Comparison of ENCODE assay signal across 11 cellular contexts in the genomic region with DNA sequence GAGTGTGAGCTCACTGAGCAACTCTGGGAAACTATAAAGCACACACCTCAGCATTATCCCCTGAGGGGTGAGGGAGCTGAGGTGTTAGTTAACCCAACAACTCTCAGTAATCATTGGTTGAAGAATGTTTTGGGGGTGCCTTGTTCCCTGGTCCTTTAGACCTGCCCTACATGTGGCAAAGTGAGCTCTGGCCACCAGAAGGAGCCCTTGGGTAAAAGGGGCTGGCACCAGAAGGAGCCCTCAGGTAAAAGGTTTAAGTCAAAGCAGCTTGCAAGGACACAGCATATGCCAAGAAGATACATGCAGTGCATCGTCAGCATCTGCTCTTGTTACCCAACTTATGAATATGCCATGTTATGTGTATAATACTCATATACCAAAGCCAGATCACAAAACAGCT.
A peak's percentile ranks its signal among the peaks of the same experiment; 100 is the strongest.
DNase-seq lines count a peak whose midpoint lies in the region; ATAC-seq and TF ChIP-seq lines count a peak whose summit lies in the region.
"Had no signal": no experiment of that assay in that cellular context is flagged by ENCODE, and none has a peak within 500 bp of the region (broad histone marks: within the 10 kb centered on the region; RNA-seq: fewer than 3 reads in every experiment).

No MANE protein-coding gene starts in this region.

- POLR2A ChIA-PET in AG04450 (lab: Yijun Ruan, JAX) (no interaction called here), Panc1 (lab: Charles Lee) (no interaction called here)

- H3K36me3 ChIP-seq in Panc1 (ENCODE audit: control insufficient read depth, insufficient read depth, low read length) = no peaks in the 10 kb centered on the region
- H3K36me3 ChIP-seq: ascending aorta, tibial artery had no signal

- H3K27me3 ChIP-seq in AG04450 (ENCODE audit: control insufficient read depth, insufficient read depth, low read length) (no peaks in the 10 kb centered on the region), Panc1 (ENCODE audit: control insufficient read depth, insufficient read depth, low read length) (no peaks in the 10 kb centered on the region)
- H3K27me3 ChIP-seq: ascending aorta, tibial artery had no signal

- H3K4me3 ChIP-seq in AG04450 (ENCODE audit: low read depth, low read length) (no peak overlapping the region), Panc1 (ENCODE audit: low read depth in 2 of 2, low read length in 2 of 2) (no peak overlapping the region)
- H3K4me3 ChIP-seq: ascending aorta, tibial artery had no signal

- in situ Hi-C loops in Panc1 (cut with HindIII; ENCODE audit: low pct_unique_long_range_greater_than_20kb, low sequenced_read_pairs) = no loop called here

- no peak for DNase-seq in AG04450 (ENCODE audit: low read depth, low spot score)
- no peak for DNase-seq in Panc1 (ENCODE audit: low read depth, low spot score)
- DNase-seq in iPS-NIHi7 (ENCODE audit: extremely low spot score) = peak; percentile 58
- DNase-seq in stimulated activated CD4-positive, alpha-beta T cell treated with anti-CD3 and anti-CD28 coated beads, Interleukin-12 subunit alpha, Interleukin-12 subunit beta, amount 100 ng/mL, for 4 hours = no peak
- DNase-seq in MV-4-11 (lab: John Stamatoyannopoulos, UW) = no peak
- DNase-seq: nucleus accumbens, tibial artery had no signal

- CTCF ChIA-PET in AG04450 (lab: Charles Lee) = interaction anchor here (1.3 kb wide), 1 partner anchor 1270 kb away, joined by 5 read pairs; no protein-coding TSS in a partner anchor
- CTCF ChIA-PET in Panc1 (lab: Charles Lee) = no interaction called here

- no peaks in the 10 kb centered on the region for H3K9me3 ChIP-seq in AG04450 (ENCODE audit: control insufficient read depth, insufficient read depth, low read length)
- no peaks in the 10 kb centered on the region for H3K9me3 ChIP-seq in Panc1 (ENCODE audit: control insufficient read depth, insufficient read depth, low read depth, low read length)
- H3K9me3 ChIP-seq: ascending aorta, tibial artery had no signal

- H3K4me1 ChIP-seq in Panc1 (ENCODE audit: control insufficient read depth, insufficient read depth, low read length) = no peaks in the 10 kb centered on the region
- H3K4me1 ChIP-seq: ascending aorta, tibial artery had no signal

- H3K27ac ChIP-seq in AG04450 (ENCODE audit: low read depth, low read length) = no peak overlapping the region
- no peak overlapping the region for H3K27ac ChIP-seq in Panc1 (ENCODE audit: low read length)
- H3K27ac ChIP-seq: ascending aorta, tibial artery had no signal

- TF ChIP-seq CTCF in AG04450 (IDR thresholded peaks at IDR 0.05; ENCODE audit: low read depth, low read length) = peak; percentile 32
- TF ChIP-seq CTCF in GM12874 (IDR thresholded peaks at IDR 0.05; ENCODE audit: insufficient read depth, low read depth, low read length) = 0 out of 2 replicates have a peak, but pooled peaks have one; percentile 3
- peak; percentile 25 for TF ChIP-seq CTCF in Panc1 (IDR thresholded peaks at IDR 0.05)

- ATAC-seq in Panc1 (no peak), HG03442 (IDR thresholded peaks at IDR 0.05; ENCODE audit: unreplicated experiment) (no peak), HG03108 (IDR thresholded peaks at IDR 0.05; ENCODE audit: unreplicated experiment) (no peak)

- intact Hi-C loops in Panc1 (cut with micrococcal nuclease; ENCODE audit: unreplicated experiment) = no loop called here

- BruUV-seq in Panc1 (replicated peaks; lab: Mats Ljungman, UMichigan) = no TSS peak
